ENCODE assay signal across 24 cellular contexts in the genomic region with DNA sequence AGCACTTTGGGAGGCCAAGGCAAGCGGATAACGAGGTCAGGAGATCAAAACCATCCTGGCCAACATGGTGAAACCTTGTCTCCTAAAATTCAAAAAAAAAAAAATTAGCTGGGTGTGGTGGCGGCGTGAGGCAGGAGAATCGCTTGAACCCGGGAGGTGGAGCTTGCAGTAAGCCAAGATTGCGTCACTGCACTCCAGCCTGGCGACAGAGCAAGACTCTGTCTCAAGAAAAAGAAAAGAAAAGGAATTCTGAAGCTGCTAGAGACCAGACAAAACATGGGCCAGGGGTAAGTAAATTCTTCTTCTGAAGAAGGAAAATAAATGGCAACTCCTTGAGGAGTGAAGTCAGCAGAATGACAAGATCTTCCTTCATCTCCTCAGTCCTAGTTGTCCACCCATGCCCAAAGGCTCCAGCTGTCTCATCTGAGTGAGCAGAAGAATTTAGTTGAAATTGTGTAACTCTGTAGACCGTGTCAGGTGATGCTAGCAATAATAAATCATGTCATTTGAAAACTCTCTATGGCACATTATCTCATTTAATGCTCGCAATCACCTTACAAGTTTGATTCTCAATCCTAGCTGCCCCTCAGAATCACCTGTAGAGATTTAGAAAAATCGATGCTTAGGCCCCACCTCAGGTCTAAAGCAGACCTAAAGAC. TPM values are rescaled to one million over a fixed set of nuclear protein-coding genes. Genes with fewer than 3 reads are reported as not detected.
"Had no signal": no experiment of that assay in that cellular context is flagged by ENCODE, and none has a peak within 500 bp of the region (broad histone marks: within the 10 kb centered on the region; RNA-seq: fewer than 3 reads in every experiment).

No MANE protein-coding gene starts in this region.

- H3K27me3 ChIP-seq: cardiac muscle cell, foreskin keratinocyte, pancreas, stomach had no signal

- H3K27me3 Mint-ChIP-seq: activated naive CD8-positive, alpha-beta T cell treated with anti-CD3 and anti-CD28 coated beads for 36 hours; activated T-helper 17 cell treated with anti-CD3 and anti-CD28 coated beads, Interleukin-2, amount 50 U/mL, for 72 hours had no signal

- H3K4me3 Mint-ChIP-seq: activated naive CD8-positive, alpha-beta T cell treated with anti-CD3 and anti-CD28 coated beads for 36 hours; activated T-helper 17 cell treated with anti-CD3 and anti-CD28 coated beads, Interleukin-2, amount 50 U/mL, for 72 hours; natural killer cell; stimulated activated effector memory CD8-positive, alpha-beta T cell treated with anti-CD3 and anti-CD28 coated beads, Interleukin-12 subunit alpha, Interleukin-12 subunit beta, amount 100 ng/mL, for 72 hours; type B pancreatic cell had no signal

- H3K27ac ChIP-seq: cardiac muscle cell, foreskin keratinocyte, lower lobe of right lung, stomach had no signal

- H3K4me3 ChIP-seq: cardiac muscle cell, lower lobe of right lung, pancreas, stomach had no signal

- H3K9me3 ChIP-seq: lower lobe of right lung, pancreas, stomach had no signal

- H3K27ac Mint-ChIP-seq: activated naive CD8-positive, alpha-beta T cell treated with anti-CD3 and anti-CD28 coated beads for 36 hours; activated T-helper 17 cell treated with anti-CD3 and anti-CD28 coated beads, Interleukin-2, amount 50 U/mL, for 72 hours; stimulated activated effector memory CD8-positive, alpha-beta T cell treated with anti-CD3 and anti-CD28 coated beads, Interleukin-12 subunit alpha, Interleukin-12 subunit beta, amount 100 ng/mL, for 72 hours; type B pancreatic cell had no signal

- H3K36me3 ChIP-seq: cardiac muscle cell, lower lobe of right lung, pancreas, stomach had no signal

- H3K36me3 Mint-ChIP-seq: natural killer cell had no signal

- DNase-seq: activated CD4-positive, CD25-positive, alpha-beta regulatory T cell treated with anti-CD3 and anti-CD28 coated beads, Interleukin-2, amount 50 U/mL, for 72 hours; activated naive CD4-positive, alpha-beta T cell; activated naive CD8-positive, alpha-beta T cell treated with anti-CD3 and anti-CD28 coated beads for 36 hours; amygdala; dermis blood vessel endothelial cell; effector memory CD4-positive, alpha-beta T cell; glutamatergic neuron; hippocampal formation; lower lobe of right lung; natural killer cell; pancreas; stimulated activated CD4-positive, alpha-beta T cell treated with anti-CD3 and anti-CD28 coated beads, Interleukin-4, amount 100 ng/mL, for 24 hours; stomach; T1000 had no signal

- H3K4me1 ChIP-seq: lower lobe of right lung had no signal

- H3K9me3 Mint-ChIP-seq: activated naive CD8-positive, alpha-beta T cell treated with anti-CD3 and anti-CD28 coated beads for 36 hours; activated T-helper 17 cell treated with anti-CD3 and anti-CD28 coated beads, Interleukin-2, amount 50 U/mL, for 72 hours; natural killer cell; stimulated activated effector memory CD8-positive, alpha-beta T cell treated with anti-CD3 and anti-CD28 coated beads, Interleukin-12 subunit alpha, Interleukin-12 subunit beta, amount 100 ng/mL, for 72 hours; type B pancreatic cell had no signal

- ATAC-seq: activated T-helper 17 cell treated with anti-CD3 and anti-CD28 coated beads, Interleukin-2, amount 50 U/mL, for 72 hours; foreskin keratinocyte; lower lobe of right lung; natural killer cell; sciatic nerve; stimulated activated effector memory CD8-positive, alpha-beta T cell treated with anti-CD3 and anti-CD28 coated beads, Interleukin-12 subunit alpha, Interleukin-12 subunit beta, amount 100 ng/mL, for 72 hours had no signal

RNA-seq across cellular contexts. Expression of gene PDZK1, which starts 14.3 kb away (rescaled TPM):
- total RNA-seq: activated naive CD8-positive, alpha-beta T cell treated with anti-CD3 and anti-CD28 coated beads for 36 hours; kidney epithelial cell; lower lobe of right lung had no signal

RNA-seq across cellular contexts. Expression of gene CD160, which starts 26.4 kb away (rescaled TPM):
- total RNA-seq: activated T-helper 17 cell treated with anti-CD3 and anti-CD28 coated beads, Interleukin-2, amount 50 U/mL, for 72 hours; cardiac muscle cell; chondrocyte; dermis blood vessel endothelial cell; foreskin keratinocyte; kidney epithelial cell; pulmonary artery endothelial cell; temporal lobe had no signal
- polyA plus RNA-seq: foreskin keratinocyte had no signal
